Comparison of ENCODE assay signal across 17 cellular contexts in genomic region chr1:115069186-115069585, GRCh38. TPM values are rescaled to one million over a fixed set of nuclear protein-coding genes. Genes with fewer than 3 reads are reported as not detected.
A peak's percentile ranks its signal among the peaks of the same experiment; 100 is the strongest.
DNase-seq lines count a peak whose midpoint lies in the region; ATAC-seq and TF ChIP-seq lines count a peak whose summit lies in the region.
"Had no signal": no experiment of that assay in that cellular context is flagged by ENCODE, and none has a peak within 500 bp of the region (broad histone marks: within the 10 kb centered on the region; RNA-seq: fewer than 3 reads in every experiment).

No MANE protein-coding gene starts in this region.

- ATAC-seq in left ventricle myocardium superior = peak; percentile 31
- peak; percentile 22 for ATAC-seq in body of pancreas
- ATAC-seq in mucosa of descending colon = peak; percentile 20
- no peak for ATAC-seq in CD4-positive, alpha-beta T cell (ENCODE audit: poor library complexity)
- ATAC-seq: GM23338 had no signal

- H3K27me3 ChIP-seq in body of pancreas (no peaks in the 10 kb centered on the region), colonic mucosa (no peaks in the 10 kb centered on the region)
- H3K27me3 ChIP-seq in CD4-positive, alpha-beta T cell (ENCODE audit: control insufficient read depth, insufficient read depth, low read length) = no peaks in the 10 kb centered on the region

- intact Hi-C loops in left ventricle myocardium superior (cut with micrococcal nuclease) = no loop called here
- intact Hi-C loops in cardiac septum (cut with DNase I) = no loop called here
- intact Hi-C loops in body of pancreas (cut with DNase I) = no loop called here
- intact Hi-C loops in mucosa of descending colon (cut with DNase I, micrococcal nuclease) = no loop called here
- intact Hi-C loops in colonic mucosa (cut with DNase I) = no loop called here
- intact Hi-C loops in CD4-positive, alpha-beta T cell (cut with DNase I, micrococcal nuclease) = loop anchor here in 1 of 2 experiments (10.0 kb wide), 1 partner anchor 314 kb away; the partner anchor contains the start of gene CSDE1

- H3K27ac ChIP-seq in body of pancreas (peak overlapping the region in 3 of 4 donors; percentile 39 to 65 (median 60)), colonic mucosa (no peak overlapping the region)
- no peak overlapping the region for H3K27ac ChIP-seq in CD4-positive, alpha-beta T cell (ENCODE audit: low read depth, low read length)

- no peak overlapping the region for H3K9ac ChIP-seq in colonic mucosa (ENCODE audit: low read depth in 2 of 2, low read length in 2 of 2)

- no peaks in the 10 kb centered on the region for H3K9me3 Mint-ChIP-seq in CD4-positive, alpha-beta T cell
- H3K9me3 Mint-ChIP-seq: GM23338 had no signal

- POLR2A ChIA-PET in CD4-positive, alpha-beta T cell (lab: Charles Lee) = interaction anchor here (1.0 kb wide), 1 partner anchor 30 kb away, joined by 4 read pairs; no protein-coding TSS in a partner anchor

- H3K4me1 Mint-ChIP-seq in CD4-positive, alpha-beta T cell (ENCODE audit: low read depth) = peaks cover 48% of the 10 kb centered on the region

- no peaks in the 10 kb centered on the region for H3K9me3 ChIP-seq in body of pancreas
- H3K9me3 ChIP-seq in mucosa of descending colon = no peaks in the 10 kb centered on the region
- no peaks in the 10 kb centered on the region for H3K9me3 ChIP-seq in colonic mucosa
- H3K9me3 ChIP-seq in CD4-positive, alpha-beta T cell (ENCODE audit: control insufficient read depth, low read length) = no peaks in the 10 kb centered on the region

- H3K36me3 Mint-ChIP-seq in CD4-positive, alpha-beta T cell (ENCODE audit: low read depth) = no peaks in the 10 kb centered on the region

- peaks cover 25% of the 10 kb centered on the region for H3K4me1 ChIP-seq in body of pancreas
- no peaks in the 10 kb centered on the region for H3K4me1 ChIP-seq in mucosa of descending colon (ENCODE audit: low read depth)
- H3K4me1 ChIP-seq in colonic mucosa = no peaks in the 10 kb centered on the region

- no peak for TF ChIP-seq POLR2A in body of pancreas (IDR thresholded peaks at IDR 0.05)

- CTCF ChIA-PET in CD4-positive, alpha-beta T cell (lab: Charles Lee) = no interaction called here

- H3K27ac Mint-ChIP-seq in CD4-positive, alpha-beta T cell = no peak overlapping the region
- H3K27ac Mint-ChIP-seq: GM23338 had no signal

- no peak for DNase-seq in left ventricle myocardium superior
- no peak for DNase-seq in cardiac septum (ENCODE audit: low spot score)
- peak in 1 of 4 donors; percentile 30 for DNase-seq in body of pancreas
- DNase-seq in mucosa of descending colon = no peak
- no peak for DNase-seq in colonic mucosa
- DNase-seq in T-helper 9 cell = no peak
- DNase-seq in CD4-positive, alpha-beta T cell = no peak
- DNase-seq in GM10266 (ENCODE audit: extremely low spot score) = no peak
- DNase-seq: erythroblast, GDM1, left cardiac atrium, MM.1S had no signal

- TF ChIP-seq CTCF in body of pancreas (IDR thresholded peaks at IDR 0.05) (no peak), mucosa of descending colon (IDR thresholded peaks at IDR 0.05) (no peak), colonic mucosa (IDR thresholded peaks at IDR 0.05) (no peak), GM10266 (IDR thresholded peaks at IDR 0.05; ENCODE audit: control insufficient read depth, insufficient read depth, low read depth, missing control alignments) (no peak)
- no peak for TF ChIP-seq CTCF in CD4-positive, alpha-beta T cell (IDR thresholded peaks at IDR 0.05)

- H3K36me3 ChIP-seq in body of pancreas (replicated peaks in 1 of 2; ENCODE audit: insufficient read depth in 1 of 2, low read depth in 2 of 2) (no peaks in the 10 kb centered on the region), mucosa of descending colon (ENCODE audit: low read depth) (no peaks in the 10 kb centered on the region), colonic mucosa (no peaks in the 10 kb centered on the region)

- H3K4me3 ChIP-seq in body of pancreas = no peak overlapping the region
- no peak overlapping the region for H3K4me3 ChIP-seq in mucosa of descending colon
- no peak overlapping the region for H3K4me3 ChIP-seq in colonic mucosa
- H3K4me3 ChIP-seq: GM23338 had no signal

- H3K27me3 Mint-ChIP-seq in CD4-positive, alpha-beta T cell = no peaks in the 10 kb centered on the region

- WGBS in body of pancreas, 2 donors = 50 to 52% methylated on average over 6 of the region's 6 CpGs

- H3K4me3 Mint-ChIP-seq in CD4-positive, alpha-beta T cell = no peak overlapping the region
- H3K4me3 Mint-ChIP-seq: GM23338 had no signal

RNA-seq across cellular contexts. Expression of gene TSPAN2, which starts 20.1 kb away (rescaled TPM):
- 6.2 TPM for total RNA-seq in left ventricle myocardium superior
- total RNA-seq in cardiac septum = 3.3 TPM
- 1 to 10 TPM; 2.6 to 4.0 TPM for total RNA-seq in body of pancreas
- 10 to 100 TPM in 1 of 3 donors, 1 to 10 TPM in 2; 4.3 to 84.2 (median 6.3) TPM for total RNA-seq in mucosa of descending colon
- total RNA-seq in colonic mucosa = 10 to 100 TPM in 1 of 2 donors, 1 to 10 TPM in 1; 2.1 to 14.6 TPM
- total RNA-seq in CD4-positive, alpha-beta T cell = 1 to 10 TPM in 1 of 2 experiments, under 1 TPM in 1; 0.95 to 1.6 TPM

RNA-seq across cellular contexts. Expression of gene TSHB, which starts 39.6 kb away (rescaled TPM):
- total RNA-seq in left ventricle myocardium superior (not detected), cardiac septum (not detected), body of pancreas (not detected), mucosa of descending colon (not detected), colonic mucosa (not detected)
- not detected for total RNA-seq in CD4-positive, alpha-beta T cell
- total RNA-seq: A673; GM23338; left cardiac atrium; pulmonary artery endothelial cell; T-helper 1 cell treated with Interleukin-12 subunit alpha and Interleukin-12 subunit beta and Interleukin-4 antibody, amounts not matched to agents 30 ng/mL and 1 ng/mL, for 36 hours; ureter had no signal

Comparison
In these comparisons a context has a peak if more than half of its experiments do, and no peak if none do; other contexts are left out.
1. H3K27ac ChIP-seq: peak in body of pancreas (3 of 4); none in colonic mucosa (single experiment) and CD4-positive, alpha-beta T cell (single experiment).